Comparison of ENCODE assay signal across 27 cellular contexts in genomic region chr12:47601071-47601470, GRCh38.
"Had no signal": no experiment of that assay in that cellular context is flagged by ENCODE, and none has a peak within 500 bp of the region (broad histone marks: within the 10 kb centered on the region; RNA-seq: fewer than 3 reads in every experiment).

No MANE protein-coding gene starts in this region.

- H3K9me3 Mint-ChIP-seq: stimulated activated effector memory CD8-positive, alpha-beta T cell treated with anti-CD3 and anti-CD28 coated beads, Interleukin-12 subunit alpha, Interleukin-12 subunit beta, amount 100 ng/mL, for 72 hours had no signal

- DNase-seq: stimulated activated CD4-positive, alpha-beta T cell treated with anti-CD3 and anti-CD28 coated beads, Interleukin-2, amount 100 ng/mL, for 24 hours; stimulated activated CD4-positive, alpha-beta T cell treated with anti-CD3 and anti-CD28 coated beads, Interleukin-2, amount 100 ng/mL, for 48 hours; stimulated activated CD4-positive, alpha-beta T cell treated with anti-CD3 and anti-CD28 coated beads, Interleukin-4, amount 100 ng/mL, for 1 hour; stimulated activated CD4-positive, alpha-beta T cell treated with anti-CD3 and anti-CD28 coated beads, Interleukin-4, amount 100 ng/mL, for 24 hours; stimulated activated CD4-positive, alpha-beta T cell treated with anti-CD3 and anti-CD28 coated beads, Interleukin-4, amount 100 ng/mL, for 4 hours; stimulated activated CD8-positive, alpha-beta memory T cell treated with anti-CD3 and anti-CD28 coated beads, Interleukin-4, amount 100 ng/mL, for 48 hours; stimulated activated naive B cell treated with anti-CD40 and anti-IgM and Interleukin-4, amounts not matched to agents 10 μg/mL and 1 μg/mL and 100 μg/mL, for 72 hours; stimulated activated naive CD4-positive, alpha-beta T cell; stimulated activated naive CD4-positive, alpha-beta T cell treated with Interleukin-2 at 50 U/mL for 16 hours; stomach; substantia nigra; testis; thyroid gland; tibial artery; transverse colon; trophoblast cell; upper lobe of left lung; upper lobe of right lung; uterus had no signal

- H3K27ac ChIP-seq: stomach, suprapubic skin, testis, thoracic aorta, thyroid gland, tibial artery, tibial nerve, transverse colon, upper lobe of left lung, upper lobe of right lung, uterus, vagina had no signal

- H3K27ac Mint-ChIP-seq: stimulated activated effector memory CD8-positive, alpha-beta T cell treated with anti-CD3 and anti-CD28 coated beads, Interleukin-12 subunit alpha, Interleukin-12 subunit beta, amount 100 ng/mL, for 72 hours; stimulated activated memory B cell treated with anti-CD40 and anti-IgM and Interleukin-4, amounts not matched to agents 10 μg/mL and 1 μg/mL and 100 μg/mL, for 72 hours; stimulated activated naive B cell treated with anti-CD40 and anti-IgM and Interleukin-4, amounts not matched to agents 10 μg/mL and 1 μg/mL and 100 μg/mL, for 72 hours; stimulated activated naive CD8-positive, alpha-beta T cell treated with anti-CD3 and anti-CD28 coated beads, Interleukin-15, Interleukin-2, amounts not matched to agents 100 ng/mL and 50 ng/mL, for 24 hours; type B pancreatic cell had no signal

- ATAC-seq: stimulated activated effector memory CD8-positive, alpha-beta T cell treated with anti-CD3 and anti-CD28 coated beads, Interleukin-12 subunit alpha, Interleukin-12 subunit beta, amount 100 ng/mL, for 72 hours; stimulated activated memory B cell treated with anti-CD40 and anti-IgM and Interleukin-4, amounts not matched to agents 10 μg/mL and 1 μg/mL and 100 μg/mL, for 72 hours; stimulated activated naive B cell treated with anti-CD40 and anti-IgM and Interleukin-4, amounts not matched to agents 10 μg/mL and 1 μg/mL and 100 μg/mL, for 72 hours; upper lobe of right lung had no signal

- H3K4me3 ChIP-seq: stomach, suprapubic skin, testis, thoracic aorta, thyroid gland, tibial artery, tibial nerve, transverse colon, upper lobe of left lung, upper lobe of right lung, uterus, vagina had no signal

- H3K27me3 Mint-ChIP-seq: stimulated activated memory B cell treated with anti-CD40 and anti-IgM and Interleukin-4, amounts not matched to agents 10 μg/mL and 1 μg/mL and 100 μg/mL, for 72 hours; stimulated activated naive B cell treated with anti-CD40 and anti-IgM and Interleukin-4, amounts not matched to agents 10 μg/mL and 1 μg/mL and 100 μg/mL, for 72 hours; stimulated activated naive CD8-positive, alpha-beta T cell treated with anti-CD3 and anti-CD28 coated beads, Interleukin-15, Interleukin-2, amounts not matched to agents 100 ng/mL and 50 ng/mL, for 24 hours; type B pancreatic cell had no signal

- H3K36me3 Mint-ChIP-seq: stimulated activated effector memory CD8-positive, alpha-beta T cell treated with anti-CD3 and anti-CD28 coated beads, Interleukin-12 subunit alpha, Interleukin-12 subunit beta, amount 100 ng/mL, for 72 hours had no signal

- H3K4me1 ChIP-seq: stomach, suprapubic skin, testis, thyroid gland, tibial artery, transverse colon, upper lobe of left lung, upper lobe of right lung, uterus, vagina had no signal

- H3K4me3 Mint-ChIP-seq: stimulated activated effector memory CD8-positive, alpha-beta T cell treated with anti-CD3 and anti-CD28 coated beads, Interleukin-12 subunit alpha, Interleukin-12 subunit beta, amount 100 ng/mL, for 72 hours; stimulated activated memory B cell treated with anti-CD40 and anti-IgM and Interleukin-4, amounts not matched to agents 10 μg/mL and 1 μg/mL and 100 μg/mL, for 72 hours; stimulated activated naive B cell treated with anti-CD40 and anti-IgM and Interleukin-4, amounts not matched to agents 10 μg/mL and 1 μg/mL and 100 μg/mL, for 72 hours; stimulated activated naive CD8-positive, alpha-beta T cell treated with anti-CD3 and anti-CD28 coated beads, Interleukin-15, Interleukin-2, amounts not matched to agents 100 ng/mL and 50 ng/mL, for 24 hours; type B pancreatic cell had no signal

- H3K36me3 ChIP-seq: stomach, suprapubic skin, thoracic aorta, thyroid gland, tibial artery, tibial nerve, transverse colon, upper lobe of left lung, upper lobe of right lung, uterus, vagina had no signal

- H3K27me3 ChIP-seq: stomach, suprapubic skin, testis, thyroid gland, tibial artery, tibial nerve, transverse colon, upper lobe of left lung, upper lobe of right lung, uterus, vagina had no signal

- H3K4me1 Mint-ChIP-seq: stimulated activated effector memory CD8-positive, alpha-beta T cell treated with anti-CD3 and anti-CD28 coated beads, Interleukin-12 subunit alpha, Interleukin-12 subunit beta, amount 100 ng/mL, for 72 hours; stimulated activated memory B cell treated with anti-CD40 and anti-IgM and Interleukin-4, amounts not matched to agents 10 μg/mL and 1 μg/mL and 100 μg/mL, for 72 hours; stimulated activated naive B cell treated with anti-CD40 and anti-IgM and Interleukin-4, amounts not matched to agents 10 μg/mL and 1 μg/mL and 100 μg/mL, for 72 hours had no signal
